Comparison of ENCODE assay signal across 15 cellular contexts in the genomic region with DNA sequence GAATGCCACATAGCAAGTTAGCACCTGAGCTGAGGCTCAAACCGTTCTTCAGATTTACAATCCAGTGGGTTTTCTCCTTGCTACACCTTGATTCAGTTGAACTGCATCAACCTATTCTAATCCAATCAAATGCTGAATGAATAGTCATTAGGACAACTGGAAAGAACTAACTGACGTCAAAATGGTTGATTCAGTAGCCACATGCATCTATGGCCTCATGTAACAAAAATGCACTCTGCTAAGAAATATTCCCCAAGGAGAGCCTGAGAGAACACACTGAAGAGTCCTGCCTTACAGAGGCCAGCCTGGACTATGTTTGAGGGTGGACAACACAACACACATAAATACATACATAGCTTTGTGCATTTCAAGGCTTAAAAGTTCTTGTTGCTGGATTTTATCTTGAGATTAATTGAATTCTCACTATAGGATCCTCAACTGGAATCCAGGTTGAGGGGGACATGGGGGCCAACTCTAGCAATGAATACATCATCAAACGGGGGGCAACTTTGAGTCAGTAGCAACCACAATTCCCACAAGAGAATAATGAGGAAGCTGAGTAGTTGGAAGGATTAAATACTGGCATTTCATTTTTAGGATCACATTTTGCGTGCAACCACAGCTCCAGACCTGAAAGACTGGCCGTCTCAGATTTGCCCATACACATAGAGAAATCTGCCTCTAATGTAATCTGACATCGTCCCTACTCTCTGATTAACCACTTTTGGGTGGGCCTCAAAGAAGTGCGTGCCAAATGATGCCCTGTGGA.
DNase-seq lines count a peak whose midpoint lies in the region; ATAC-seq, FAIRE-seq and TF ChIP-seq lines count a peak whose summit lies in the region.
"Had no signal": no experiment of that assay in that cellular context is flagged by ENCODE, and none has a peak within 500 bp of the region (broad histone marks: within the 10 kb centered on the region; RNA-seq: fewer than 3 reads in every experiment).

No MANE protein-coding gene starts in this region.

- H3K79me1 ChIP-seq in mesendoderm (ENCODE audit: low read length), result no peaks in the 10 kb centered on the region

- no peaks in the 10 kb centered on the region for H3K9me2 ChIP-seq in SK-N-SH

- no peaks in the 10 kb centered on the region for H3F3A ChIP-seq in SK-N-SH (replicated peaks; ENCODE audit: insufficient read depth)

- no peak for DNase-seq in SK-N-SH
- peak; percentile 95 for DNase-seq in brain microvascular endothelial cell
- no peak for DNase-seq in right atrium auricular region (ENCODE audit: low spot score)
- peak; percentile 48 for DNase-seq in urothelium cell line (ENCODE audit: low spot score)
- no peak for DNase-seq in mesendoderm
- DNase-seq: erythroblast; kidney; NCI-H1694; stimulated activated CD4-positive, alpha-beta T cell treated with anti-CD3 and anti-CD28 coated beads, Interleukin-2, amount 100 ng/mL, for 24 hours; stimulated activated naive CD4-positive, alpha-beta T cell; T-helper 17 cell had no signal

- H3K9ac ChIP-seq in SK-N-SH, result no peak overlapping the region
- H3K9ac ChIP-seq in mesendoderm (ENCODE audit: low read length), result no peak overlapping the region

- ATAC-seq in SK-N-SH treated with all-trans-retinoic acid at 6 μM for 48 hours, result peak; percentile 78
- ATAC-seq in GM18873 (IDR thresholded peaks at IDR 0.05; ENCODE audit: low FRiP score, unreplicated experiment), result no peak
- ATAC-seq in GM21717 (IDR thresholded peaks at IDR 0.05; ENCODE audit: unreplicated experiment), result no peak
- ATAC-seq: T-helper 17 cell had no signal

- POLR2A ChIA-PET in SK-N-SH (lab: Yijun Ruan, JAX), result no interaction called here

- H3K4me1 ChIP-seq in SK-N-SH (ENCODE audit: control insufficient read depth in 1 of 2, insufficient read depth in 2 of 2, low read depth in 1 of 2, low read length in 1 of 2), result peaks cover 0 to 25% of the 10 kb centered on the region in 2 experiments; a peak in 2 of 4 replicates
- peaks cover 0 to 12% of the 10 kb centered on the region in 2 donors for H3K4me1 ChIP-seq in right atrium auricular region
- H3K4me1 ChIP-seq in mesendoderm (ENCODE audit: control insufficient read depth, low read depth, low read length), result no peaks in the 10 kb centered on the region

- no peak overlapping the region for H4K5ac ChIP-seq in mesendoderm (ENCODE audit: low read length)

- no peak overlapping the region for H2BK5ac ChIP-seq in mesendoderm (ENCODE audit: low read length)

- H2BK120ac ChIP-seq in mesendoderm (ENCODE audit: low read depth, low read length), result no peak overlapping the region

- H3K79me2 ChIP-seq in SK-N-SH (ENCODE audit: insufficient read depth) (no peaks in the 10 kb centered on the region), mesendoderm (ENCODE audit: control insufficient read depth, insufficient read depth, low read length) (no peaks in the 10 kb centered on the region)

- no peaks in the 10 kb centered on the region for H3K9me3 ChIP-seq in SK-N-SH
- no peaks in the 10 kb centered on the region for H3K9me3 ChIP-seq in right atrium auricular region

- no peak for TF ChIP-seq EP300 in SK-N-SH (IDR thresholded peaks at IDR 0.05; ENCODE audit: borderline replicate concordance in 1 of 2, low read depth in 1 of 2, low read length in 1 of 2)

- CTCF ChIA-PET in SK-N-SH (lab: Yijun Ruan, JAX), result interaction anchor here (0.7 to 1.5 kb wide), 4 partner anchors 9 to 55 kb away, joined by 3 read pairs; no protein-coding TSS in a partner anchor

- in situ Hi-C loops in brain microvascular endothelial cell (cut with HindIII; ENCODE audit: low pct_ligation_motif_present, low sequenced_read_pairs), result loop anchor here (25.0 kb wide), 1 partner anchor 97 kb away; no protein-coding TSS in a partner anchor

- H3K36me3 ChIP-seq in SK-N-SH (replicated peaks in 1 of 2; ENCODE audit: control insufficient read depth in 1 of 2, insufficient read depth in 2 of 2, low read length in 1 of 2), result no peaks in the 10 kb centered on the region
- no peaks in the 10 kb centered on the region for H3K36me3 ChIP-seq in brain microvascular endothelial cell (replicated peaks)
- no peaks in the 10 kb centered on the region for H3K36me3 ChIP-seq in right atrium auricular region
- H3K36me3 ChIP-seq in mesendoderm (ENCODE audit: control insufficient read depth, insufficient read depth, low read length), result no peaks in the 10 kb centered on the region

- H3K4me2 ChIP-seq in SK-N-SH, result no peak overlapping the region
- H3K4me2 ChIP-seq in mesendoderm (ENCODE audit: low read length), result no peak overlapping the region

- H3K18ac ChIP-seq in mesendoderm (ENCODE audit: low read length), result no peak overlapping the region

- H3K27ac ChIP-seq in SK-N-SH (ENCODE audit: low read depth in 2 of 2, low read length in 1 of 2) (no peak overlapping the region), brain microvascular endothelial cell (peak overlapping the region; percentile 93), right atrium auricular region (peak overlapping the region; percentile 28 to 50), mesendoderm (ENCODE audit: low read depth, low read length) (no peak overlapping the region)
- H3K27ac ChIP-seq: 22Rv1 had no signal

- no peak for TF ChIP-seq RAD21 in SK-N-SH (IDR thresholded peaks at IDR 0.05; ENCODE audit: low read length)

- TF ChIP-seq CTCF in SK-N-SH (IDR thresholded peaks at IDR 0.05), result no peak
- TF ChIP-seq CTCF in brain microvascular endothelial cell (IDR thresholded peaks at IDR 0.05; ENCODE audit: low read depth, low read length, missing control alignments), result no peak
- no peak for TF ChIP-seq CTCF in right atrium auricular region (IDR thresholded peaks at IDR 0.05)

- no peak overlapping the region for H2AFZ ChIP-seq in SK-N-SH (ENCODE audit: low read depth)

- H3K56ac ChIP-seq in mesendoderm (ENCODE audit: low read length), result no peak overlapping the region

- no peak overlapping the region for H4K8ac ChIP-seq in mesendoderm (ENCODE audit: low read depth, low read length)

- H3K27me3 ChIP-seq in SK-N-SH (ENCODE audit: insufficient read depth) (no peaks in the 10 kb centered on the region), brain microvascular endothelial cell (replicated peaks) (no peaks in the 10 kb centered on the region), right atrium auricular region (no peaks in the 10 kb centered on the region), mesendoderm (ENCODE audit: insufficient read depth, low read length, poor library complexity) (no peaks in the 10 kb centered on the region)

- H4K20me1 ChIP-seq in SK-N-SH (ENCODE audit: insufficient read depth), result no peaks in the 10 kb centered on the region

- no peak overlapping the region for H3K4ac ChIP-seq in mesendoderm (ENCODE audit: low read depth, low read length)

- H3K23ac ChIP-seq in mesendoderm (ENCODE audit: low read length), result no peak overlapping the region

- FAIRE-seq in urothelium cell line (lab: Jason Lieb, UNC), result peak; percentile 52
- FAIRE-seq: kidney had no signal

- WGBS in SK-N-SH (ENCODE audit: low lambda C conversion rate), result 60% methylated on average over 7 of the region's 7 CpGs
- WGBS in mesendoderm (ENCODE audit: extremely low coverage, insufficient coverage, low lambda C conversion rate), result no CpG with 5 or more reads among the region's 7 CpGs

- no peak overlapping the region for H2BK15ac ChIP-seq in mesendoderm (replicated peaks; ENCODE audit: low read depth)

- H3K4me3 ChIP-seq in SK-N-SH (ENCODE audit: low read depth in 2 of 2, low read length in 1 of 2) (no peak overlapping the region), brain microvascular endothelial cell (ENCODE audit: low read depth, low read length) (no peak overlapping the region), right atrium auricular region (no peak overlapping the region), mesendoderm (ENCODE audit: low read length) (no peak overlapping the region)

- no peak overlapping the region for H2AK5ac ChIP-seq in mesendoderm (ENCODE audit: low read length)

TF ChIP-seq in SK-N-SH treated with all-trans-retinoic acid at 6 μM for 48 hours, 23 proteins besides CTCF, POLR2A, EP300 and RAD21 (continues in another document):
- TF ChIP-seq, protein P1, sequence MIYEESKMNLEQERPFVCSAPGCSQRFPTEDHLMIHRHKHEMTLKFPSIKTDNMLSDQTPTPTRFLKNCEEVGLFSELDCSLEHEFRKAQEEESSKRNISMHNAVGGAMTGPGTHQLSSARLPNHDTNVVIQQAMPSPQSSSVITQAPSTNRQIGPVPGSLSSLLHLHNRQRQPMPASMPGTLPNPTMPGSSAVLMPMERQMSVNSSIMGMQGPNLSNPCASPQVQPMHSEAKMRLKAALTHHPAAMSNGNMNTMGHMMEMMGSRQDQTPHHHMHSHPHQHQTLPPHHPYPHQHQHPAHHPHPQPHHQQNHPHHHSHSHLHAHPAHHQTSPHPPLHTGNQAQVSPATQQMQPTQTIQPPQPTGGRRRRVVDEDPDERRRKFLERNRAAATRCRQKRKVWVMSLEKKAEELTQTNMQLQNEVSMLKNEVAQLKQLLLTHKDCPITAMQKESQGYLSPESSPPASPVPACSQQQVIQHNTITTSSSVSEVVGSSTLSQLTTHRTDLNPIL (CRISPR knock-in tag; IDR thresholded peaks at IDR 0.05; ENCODE audit: low read depth), result no peak
- TF ChIP-seq ISL1 (CRISPR knock-in tag; IDR thresholded peaks at IDR 0.05), result 0 out of 2 replicates have a peak, but pooled peaks have one; percentile 8

TF ChIP-seq in SK-N-SH, 30 proteins besides CTCF, POLR2A, EP300 and RAD21 (continues in another document):
- TF ChIP-seq TEAD4 (IDR thresholded peaks at IDR 0.05; ENCODE audit: borderline replicate concordance, insufficient read depth), result no peak
- no peak for TF ChIP-seq ZBTB33 (IDR thresholded peaks at IDR 0.05; ENCODE audit: borderline replicate concordance, low read depth)
- no peak for TF ChIP-seq YY1 (IDR thresholded peaks at IDR 0.05; ENCODE audit: low read depth)
- no peak for TF ChIP-seq SMC3 (IDR thresholded peaks at IDR 0.05; ENCODE audit: low read depth, low read length)

Comparison
In these comparisons a context has a peak if more than half of its experiments do, and no peak if none do; other contexts are left out.
1. DNase-seq: peak in brain microvascular endothelial cell (single experiment) and urothelium cell line (single experiment); none in SK-N-SH (single experiment), right atrium auricular region (single experiment) and mesendoderm (single experiment).
2. H3K27ac ChIP-seq: peak in brain microvascular endothelial cell (single experiment) and right atrium auricular region (2 of 2); none in SK-N-SH (0 of 2) and mesendoderm (single experiment).